ENCODE assay signal across 1 cellular context in genomic region chr5:110618941-110619340, GRCh38.
A peak's percentile ranks its signal among the peaks of the same experiment; 100 is the strongest.
TF ChIP-seq lines count a peak whose summit lies in the region.

No MANE protein-coding gene starts in this region.

TF ChIP-seq in A549, 52 proteins besides CTCF, POLR2A, EP300 and RAD21:
- TF ChIP-seq, protein P1, sequence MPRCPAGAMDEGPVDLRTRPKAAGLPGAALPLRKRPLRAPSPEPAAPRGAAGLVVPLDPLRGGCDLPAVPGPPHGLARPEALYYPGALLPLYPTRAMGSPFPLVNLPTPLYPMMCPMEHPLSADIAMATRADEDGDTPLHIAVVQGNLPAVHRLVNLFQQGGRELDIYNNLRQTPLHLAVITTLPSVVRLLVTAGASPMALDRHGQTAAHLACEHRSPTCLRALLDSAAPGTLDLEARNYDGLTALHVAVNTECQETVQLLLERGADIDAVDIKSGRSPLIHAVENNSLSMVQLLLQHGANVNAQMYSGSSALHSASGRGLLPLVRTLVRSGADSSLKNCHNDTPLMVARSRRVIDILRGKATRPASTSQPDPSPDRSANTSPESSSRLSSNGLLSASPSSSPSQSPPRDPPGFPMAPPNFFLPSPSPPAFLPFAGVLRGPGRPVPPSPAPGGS (IDR thresholded peaks at IDR 0.05): no peak
- peak; percentile 53 for TF ChIP-seq MAFK (IDR thresholded peaks at IDR 0.05; ENCODE audit: partially characterized antibody)
